In the genomic region with DNA sequence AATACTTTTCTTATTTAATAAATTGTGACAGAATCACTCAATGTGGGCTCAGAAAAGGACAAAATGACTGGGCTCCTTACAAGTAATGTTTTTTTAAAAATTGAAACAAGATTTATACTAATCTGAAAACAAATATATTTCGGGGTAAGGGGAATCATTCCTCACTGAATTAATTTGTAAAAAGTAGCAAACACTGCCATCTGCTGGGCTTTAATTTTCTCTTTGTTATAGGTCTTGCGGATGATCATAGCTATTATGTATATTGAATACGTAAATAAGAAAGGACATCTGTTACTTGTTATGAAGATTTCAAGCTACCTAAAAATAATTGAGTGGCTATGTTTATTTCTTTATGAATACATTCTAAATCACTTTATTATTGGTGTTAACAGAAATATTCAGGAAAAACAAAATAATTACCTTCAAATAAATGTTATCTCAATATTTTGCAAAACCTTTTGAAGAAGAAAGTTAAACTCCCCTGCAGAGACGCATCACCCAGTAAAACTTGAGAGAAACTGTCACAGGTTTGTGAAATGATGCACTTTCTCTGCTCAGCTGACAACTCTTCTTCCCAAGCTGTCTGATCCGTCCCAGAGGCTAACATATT, we compare ENCODE assay signal across 8 cellular contexts. TPM values are rescaled to one million over a fixed set of nuclear protein-coding genes. Genes with fewer than 3 reads are reported as not detected.
DNase-seq lines count a peak whose midpoint lies in the region; ATAC-seq and TF ChIP-seq lines count a peak whose summit lies in the region.

No MANE protein-coding gene starts in this region.

- H3K9me3 ChIP-seq in Loucy (ENCODE audit: insufficient read depth, low read depth, low read length) (no peaks in the 10 kb centered on the region), endocrine pancreas (ENCODE audit: control insufficient read depth, low read length) (no peaks in the 10 kb centered on the region), muscle layer of colon (ENCODE audit: low read length) (no peaks in the 10 kb centered on the region)

- CTCF ChIA-PET in RWPE1 (lab: Yijun Ruan, JAX) = interaction anchor here (0.6 to 1.7 kb wide), 12 partner anchors 10 to 940 kb away, joined by 3 to 7 read pairs (median 4); no protein-coding TSS in a partner anchor

- H3K4me1 ChIP-seq in Loucy (ENCODE audit: insufficient read depth, low read length, poor library complexity, severe bottlenecking) (no peaks in the 10 kb centered on the region), endocrine pancreas (ENCODE audit: control insufficient read depth, insufficient read depth, low read length) (peaks cover 14% of the 10 kb centered on the region), muscle layer of colon (ENCODE audit: insufficient read depth, low read length) (peaks cover 5% of the 10 kb centered on the region)

- H3F3A ChIP-seq in Loucy (ENCODE audit: low read depth) = no peaks in the 10 kb centered on the region

- in situ Hi-C loops in G401 (cut with HindIII; ENCODE audit: low sequenced_read_pairs) = no loop called here

- peak overlapping the region; percentile 54; the same call in 1 of the 2 replicates for H3K27ac ChIP-seq in RWPE1
- peak overlapping the region; percentile 24 for H3K27ac ChIP-seq in muscle layer of colon (ENCODE audit: low read depth, low read length)

- DNase-seq in G401 (ENCODE audit: low spot score) (peak; percentile 73), RWPE1 (ENCODE audit: low spot score) (peak; percentile 46), occipital lobe (lab: John Stamatoyannopoulos, UW) (no peak), HuH-7 (ENCODE audit: low spot score) (no peak)

- H3K27me3 ChIP-seq in Loucy (ENCODE audit: insufficient read depth, low read length, poor library complexity, severe bottlenecking) = no peaks in the 10 kb centered on the region
- no peaks in the 10 kb centered on the region for H3K27me3 ChIP-seq in endocrine pancreas (ENCODE audit: control insufficient read depth, insufficient read depth, low read length)
- H3K27me3 ChIP-seq in muscle layer of colon (ENCODE audit: control insufficient read depth in 1 of 2, insufficient read depth in 2 of 2, low read length in 2 of 2) = no peaks in the 10 kb centered on the region

- TF ChIP-seq CTCF in Loucy (conservative IDR thresholded peaks at IDR 0.05; ENCODE audit: low read length) (peak; percentile 74), RWPE1 (conservative IDR thresholded peaks at IDR 0.05; ENCODE audit: low read depth) (peak; percentile 58)

- H3K4me3 ChIP-seq in Loucy (ENCODE audit: low read length, poor library complexity, severe bottlenecking) = no peak overlapping the region
- peak overlapping the region; percentile 78 for H3K4me3 ChIP-seq in endocrine pancreas (ENCODE audit: control insufficient read depth, insufficient read depth, low read length)
- peak overlapping the region; percentile 16 to 21 for H3K4me3 ChIP-seq in muscle layer of colon (ENCODE audit: low read depth in 1 of 2, low read length in 2 of 2)

- H3K79me2 ChIP-seq in Loucy (ENCODE audit: insufficient read depth, low read length) = no peaks in the 10 kb centered on the region

- H3K9me2 ChIP-seq in Loucy (replicated peaks; ENCODE audit: low read depth, low read length) = no peaks in the 10 kb centered on the region

- ATAC-seq in HG03025 (IDR thresholded peaks at IDR 0.05; ENCODE audit: low FRiP score, unreplicated experiment) = no peak

- H3K4me2 ChIP-seq in Loucy (ENCODE audit: low read depth, low read length, poor library complexity, severe bottlenecking) = no peak overlapping the region

- peak overlapping the region; percentile 54 for H2AFZ ChIP-seq in Loucy (ENCODE audit: low read length)

- H3K9ac ChIP-seq in Loucy (ENCODE audit: low read depth, low read length, poor library complexity, severe bottlenecking) (no peak overlapping the region), endocrine pancreas (ENCODE audit: control insufficient read depth, insufficient read depth, low read length) (no peak overlapping the region), muscle layer of colon (ENCODE audit: low read length) (no peak overlapping the region)

- POLR2A ChIA-PET in RWPE1 (lab: Yijun Ruan, JAX; ENCODE audit: low non-redundant PET) = no interaction called here

- no peaks in the 10 kb centered on the region for H4K20me1 ChIP-seq in Loucy (ENCODE audit: insufficient read depth, low read length, poor library complexity, severe bottlenecking)

- H3K36me3 ChIP-seq in Loucy (ENCODE audit: insufficient read depth, low read length) = no peaks in the 10 kb centered on the region
- H3K36me3 ChIP-seq in endocrine pancreas (ENCODE audit: control insufficient read depth, insufficient read depth, low read length) = no peaks in the 10 kb centered on the region
- H3K36me3 ChIP-seq in muscle layer of colon (ENCODE audit: insufficient read depth, low read length) = no peaks in the 10 kb centered on the region

RNA-seq across cellular contexts. Expression of gene ENOX1, which starts 17.8 kb away (rescaled TPM):
- total RNA-seq in G401 (2014; rRNA removed; shearing (Covaris generic)) = not detected in 2 replicates
- total RNA-seq in occipital lobe = 45.2 TPM

Comparison
In these comparisons a context has a peak if more than half of its experiments do, and no peak if none do; other contexts are left out.
1. DNase-seq: peak in G401 (single experiment) and RWPE1 (single experiment); none in occipital lobe (single experiment) and HuH-7 (single experiment).
2. RNA of gene ENOX1, which starts 17.8 kb away (total RNA-seq): 45.2 TPM in occipital lobe (single experiment); not detected in G401; every median in the first group is over 10 times any median in the second.